8 cellular contexts compared by ENCODE assay signal in the genomic region with DNA sequence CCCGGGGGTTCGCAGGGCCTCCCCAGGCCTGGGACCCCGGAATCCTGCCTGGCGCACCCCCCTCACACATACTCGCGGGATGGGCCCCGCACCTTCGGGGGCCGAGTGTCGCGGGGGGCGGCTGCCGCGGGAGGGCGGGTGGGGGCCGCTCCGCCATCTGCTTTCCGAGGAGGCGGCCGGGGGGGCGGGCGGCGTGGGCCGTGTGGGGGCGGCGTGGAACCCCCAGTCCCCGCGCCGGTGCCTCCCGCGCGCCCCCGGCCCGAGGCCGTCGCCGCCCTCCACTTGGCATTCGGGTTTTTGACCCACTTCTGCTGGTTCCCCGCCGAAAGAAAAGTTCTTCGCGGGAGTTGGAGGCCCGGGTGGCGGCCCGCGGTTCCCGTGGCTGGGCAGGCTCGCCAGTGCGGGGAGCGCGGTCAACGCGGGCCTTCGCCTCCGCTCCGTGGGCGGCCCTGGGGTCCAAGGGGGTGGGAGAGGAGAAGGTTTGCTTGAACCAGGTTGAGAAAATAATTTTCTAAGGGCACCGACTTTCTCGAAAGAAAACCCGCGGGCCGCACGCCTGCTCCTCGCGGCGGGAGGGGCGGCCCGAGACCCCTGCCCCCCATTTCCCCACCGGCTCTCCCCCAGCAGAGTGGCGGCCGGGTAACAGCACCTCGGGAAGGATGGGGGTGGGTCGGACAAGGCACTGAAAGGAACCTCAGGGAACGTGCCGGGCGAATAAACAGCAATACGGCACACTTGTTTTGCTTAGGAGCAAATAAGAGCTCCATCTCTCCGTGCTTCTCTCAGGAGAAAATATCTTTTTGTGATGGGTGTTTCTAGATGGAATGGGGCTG. TPM values are rescaled to one million over a fixed set of nuclear protein-coding genes. Genes with fewer than 3 reads are reported as not detected.
DNase-seq lines count a peak whose midpoint lies in the region; ATAC-seq and TF ChIP-seq lines count a peak whose summit lies in the region.

No MANE protein-coding gene starts in this region.

- H3K36me3 ChIP-seq in mammary epithelial cell (ENCODE audit: insufficient read depth, low read length) (peaks cover 7% of the 10 kb centered on the region), mucosa of descending colon (ENCODE audit: low read depth) (no peaks in the 10 kb centered on the region)

- 13% methylated on average over 8 of the region's 78 CpGs for WGBS in mammary epithelial cell (ENCODE audit: low coverage, missing lambda C conversion rate)

- intact Hi-C loops in mammary epithelial cell (cut with micrococcal nuclease) (no loop called here), mucosa of descending colon (cut with DNase I, micrococcal nuclease) (no loop called here)

- H2AFZ ChIP-seq in mammary epithelial cell (ENCODE audit: low read depth, low read length), result peak overlapping the region; percentile 39

- no peaks in the 10 kb centered on the region for H3K9me3 Mint-ChIP-seq in IgD-negative memory B cell

- in situ Hi-C loops in mammary epithelial cell (cut with MboI; ENCODE audit: low sequenced_read_pairs in 2 of 2), result no loop called here
- in situ Hi-C loops in G401 (cut with HindIII; ENCODE audit: low sequenced_read_pairs), result no loop called here

- H3K27me3 ChIP-seq in AG04450 (ENCODE audit: control insufficient read depth, insufficient read depth, low read length), result no peaks in the 10 kb centered on the region
- no peaks in the 10 kb centered on the region for H3K27me3 ChIP-seq in mammary epithelial cell (ENCODE audit: insufficient read depth, low read length)

- DNase-seq in AG04450 (ENCODE audit: low read depth, low spot score), result no peak
- DNase-seq in mammary epithelial cell, result no peak
- DNase-seq in mucosa of descending colon, result peak; percentile 23 to 60 (median 58)
- no peak for DNase-seq in G401 (ENCODE audit: low spot score)
- DNase-seq in Kasumi-1 (lab: John Stamatoyannopoulos, UW), result no peak

- no peaks in the 10 kb centered on the region for H4K20me1 ChIP-seq in mammary epithelial cell (ENCODE audit: insufficient read depth, low read length)

- POLR2A ChIA-PET in AG04450 (lab: Yijun Ruan, JAX), result interaction anchor here (1.1 kb wide), 2 partner anchors 12 to 13 kb away, joined by 3 to 4 read pairs; no protein-coding TSS in a partner anchor

- peaks cover 12 to 15% (median 15%) of the 10 kb centered on the region in 3 donors for H3K4me1 Mint-ChIP-seq in IgD-negative memory B cell

- no peaks in the 10 kb centered on the region for H3K36me3 Mint-ChIP-seq in IgD-negative memory B cell

- CTCF ChIA-PET in AG04450 (lab: Charles Lee) (interaction anchor here (1.1 kb wide), 1 partner anchor 31 kb away, joined by 4 read pairs; no protein-coding TSS in a partner anchor), mammary epithelial cell (lab: Charles Lee; ENCODE audit: low non-redundant PET) (no interaction called here)

- H3K9me3 ChIP-seq in AG04450 (ENCODE audit: control insufficient read depth, insufficient read depth, low read length) (no peaks in the 10 kb centered on the region; the same call in 1 of the 2 replicates), mammary epithelial cell (replicated peaks; ENCODE audit: insufficient read depth, low read length) (no peaks in the 10 kb centered on the region), mucosa of descending colon (no peaks in the 10 kb centered on the region)

- no TSS peak for BruUV-seq in mammary epithelial cell (replicated peaks; lab: Mats Ljungman, UMichigan)

- H3K27me3 Mint-ChIP-seq in IgD-negative memory B cell, result no peaks in the 10 kb centered on the region

- H3K27ac ChIP-seq in AG04450 (ENCODE audit: low read depth, low read length) (peak overlapping the region; percentile 21), mammary epithelial cell (ENCODE audit: insufficient read depth, low read depth, low read length) (no peak overlapping the region)

- H3K4me3 ChIP-seq in AG04450 (ENCODE audit: low read depth, low read length) (peak overlapping the region; percentile 72), mammary epithelial cell (replicated peaks in 1 of 3; ENCODE audit: insufficient read depth in 1 of 3, low read depth in 2 of 3, low read length in 3 of 3) (peak overlapping the region; percentile 77 to 88 (median 77)), mucosa of descending colon (peak overlapping the region; percentile 86)

- peak overlapping the region in 2 of 3 donors; percentile 40 to 77 for H3K27ac Mint-ChIP-seq in IgD-negative memory B cell

- no peak for ATAC-seq in mucosa of descending colon
- ATAC-seq in HG02588 (IDR thresholded peaks at IDR 0.05; ENCODE audit: unreplicated experiment), result no peak
- ATAC-seq in HG03354 (IDR thresholded peaks at IDR 0.05; ENCODE audit: poor library complexity, severe bottlenecking, unreplicated experiment), result no peak

- dilution Hi-C loops in mammary epithelial cell (cut with HindIII; ENCODE audit: low sequenced_read_pairs), result no loop called here

- peaks cover 65% of the 10 kb centered on the region for H3K79me2 ChIP-seq in mammary epithelial cell (ENCODE audit: insufficient read depth, low read length)

- peak overlapping the region; percentile 91 for H3K4me2 ChIP-seq in mammary epithelial cell (ENCODE audit: insufficient read depth, low read depth, low read length)

- peak overlapping the region; percentile 74 to 91 (median 80) for H3K4me3 Mint-ChIP-seq in IgD-negative memory B cell

- H3K4me1 ChIP-seq in mammary epithelial cell (ENCODE audit: insufficient read depth, low read length), result peaks cover 11% of the 10 kb centered on the region
- H3K4me1 ChIP-seq in mucosa of descending colon (ENCODE audit: low read depth), result peaks cover 8% of the 10 kb centered on the region

- peak overlapping the region; percentile 40 for H3K9ac ChIP-seq in mammary epithelial cell (ENCODE audit: insufficient read depth, low read length)

- TF ChIP-seq CTCF in AG04450 (IDR thresholded peaks at IDR 0.05; ENCODE audit: low read depth, low read length) (no peak), mammary epithelial cell (conservative IDR thresholded peaks at IDR 0.05 in 1 of 2, IDR thresholded peaks at IDR 0.05 in 1 of 2; ENCODE audit: extremely low read depth in 1 of 2, insufficient read depth in 1 of 2, low read depth in 1 of 2, low read length in 2 of 2) (no peak), mucosa of descending colon (IDR thresholded peaks at IDR 0.05) (no peak)

RNA-seq across cellular contexts. Expression of gene PHF13, which starts 1.6 kb away (rescaled TPM):
- polyA plus RNA-seq in AG04450 (2011; rRNA removed), result 11.1 and 11.6 TPM in 2 replicates
- 9.4 and 9.9 TPM in 2 replicates for polyA minus RNA-seq in AG04450 (2011; rRNA and poly(A)+ RNA removed)
- 5.3 TPM for polyA plus RNA-seq in IgD-negative memory B cell
- total RNA-seq in mammary epithelial cell, result 10 to 100 TPM; 11.8 to 16.3 TPM
- polyA plus RNA-seq in mammary epithelial cell, result 7.4 TPM
- polyA minus RNA-seq in mammary epithelial cell, result 8.7 TPM
- total RNA-seq in mucosa of descending colon, result 10 to 100 TPM in 1 of 3 donors, 1 to 10 TPM in 2; 6.6 to 21.5 (median 8.9) TPM
- 23.0 and 34.2 TPM in 2 replicates for total RNA-seq in G401 (2014; rRNA removed; shearing (Covaris generic))

RNA-seq across cellular contexts. Expression of gene THAP3, which starts 9.5 kb away (rescaled TPM):
- polyA plus RNA-seq in AG04450 (2011; rRNA removed) (7.8 and 8.8 TPM in 2 replicates), IgD-negative memory B cell (28.4 TPM), mammary epithelial cell (5.4 TPM)
- 6.4 and 11.6 TPM in 2 replicates for polyA minus RNA-seq in AG04450 (2011; rRNA and poly(A)+ RNA removed)
- total RNA-seq in mammary epithelial cell (10 to 100 TPM in 1 of 2 donors, 1 to 10 TPM in 1; 7.2 to 11.4 TPM), mucosa of descending colon (10 to 100 TPM in 2 of 3 donors, 1 to 10 TPM in 1; 8.5 to 19.4 (median 13.7) TPM)
- polyA minus RNA-seq in mammary epithelial cell, result not detected
- 41.9 and 44.5 TPM in 2 replicates for total RNA-seq in G401 (2014; rRNA removed; shearing (Covaris generic))

RNA-seq across cellular contexts. Expression of gene KLHL21, which starts 12.5 kb away (rescaled TPM):
- polyA plus RNA-seq in AG04450 (2011; rRNA removed), result 11.7 and 12.8 TPM in 2 replicates
- 15.6 and 16.0 TPM in 2 replicates for polyA minus RNA-seq in AG04450 (2011; rRNA and poly(A)+ RNA removed)
- 12.1 TPM for polyA plus RNA-seq in IgD-negative memory B cell
- 100 to 1,000 TPM in 1 of 2 donors, 10 to 100 TPM in 1; 64.5 to 160 TPM for total RNA-seq in mammary epithelial cell
- 38.1 TPM for polyA plus RNA-seq in mammary epithelial cell
- polyA minus RNA-seq in mammary epithelial cell, result 67.9 TPM
- 10 to 100 TPM in 2 of 3 donors, 1 to 10 TPM in 1; 8.7 to 68.2 (median 10.7) TPM for total RNA-seq in mucosa of descending colon
- total RNA-seq in G401 (2014; rRNA removed; shearing (Covaris generic)), result 39.6 and 44.3 TPM in 2 replicates

RNA-seq across cellular contexts. Expression of gene ZBTB48, which starts 35.4 kb away (rescaled TPM):
- polyA plus RNA-seq in AG04450 (2011; rRNA removed) (7.5 and 8.8 TPM in 2 replicates), IgD-negative memory B cell (21.4 TPM), mammary epithelial cell (14.5 TPM)
- polyA minus RNA-seq in AG04450 (2011; rRNA and poly(A)+ RNA removed), result 16.8 and 26.3 TPM in 2 replicates
- total RNA-seq in mammary epithelial cell (10 to 100 TPM; 15.3 to 29.5 TPM), mucosa of descending colon (10 to 100 TPM; 36.8 to 53.9 (median 42.3) TPM)
- polyA minus RNA-seq in mammary epithelial cell, result 0.47 TPM
- total RNA-seq in G401 (2014; rRNA removed; shearing (Covaris generic)), result 24.1 and 27.7 TPM in 2 replicates

Comparison
In these comparisons a context has a peak if more than half of its experiments do, and no peak if none do; other contexts are left out.
1. DNase-seq: peak in mucosa of descending colon (3 of 3); none in AG04450 (single experiment), mammary epithelial cell (single experiment), G401 (single experiment) and Kasumi-1 (0 of 2).
2. Peak in every context shown above with its lines, with median percentiles within 50 percentile points of each other: H3K4me3 ChIP-seq.